Comparison of ENCODE assay signal across 15 cellular contexts in the genomic region with DNA sequence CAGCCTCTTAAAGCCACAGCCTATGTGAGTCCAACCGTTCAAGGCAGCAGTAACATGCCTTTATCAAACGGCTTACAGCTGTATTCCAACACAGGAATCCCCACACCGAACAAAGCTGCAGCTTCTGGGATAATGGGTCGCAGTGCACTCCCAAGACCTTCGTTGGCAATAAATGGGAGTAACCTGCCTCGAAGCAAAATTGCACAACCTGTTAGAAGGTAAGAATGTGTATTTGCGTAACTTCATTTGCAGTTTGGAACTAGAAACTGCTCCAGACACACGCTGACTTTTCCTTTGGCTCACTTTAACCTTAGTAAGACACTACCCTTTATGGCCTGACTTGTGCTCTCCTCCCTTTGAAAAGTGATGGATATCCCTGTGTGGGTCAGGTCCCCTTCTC.
"Had no signal": no experiment of that assay in that cellular context is flagged by ENCODE, and none has a peak within 500 bp of the region (broad histone marks: within the 10 kb centered on the region; RNA-seq: fewer than 3 reads in every experiment).

No MANE protein-coding gene starts in this region.

- H3K4me1 ChIP-seq: left ventricle myocardium inferior, stomach, transverse colon, vagina had no signal

- H3K27me3 ChIP-seq: stomach, transverse colon, vagina had no signal

- ATAC-seq: activated CD4-positive, alpha-beta T cell treated with anti-CD3 and anti-CD28 coated beads for 36 hours; sciatic nerve; stimulated activated memory B cell treated with anti-CD40 and anti-IgM and Interleukin-4, amounts not matched to agents 10 μg/mL and 1 μg/mL and 100 μg/mL, for 72 hours had no signal

- H3K27ac ChIP-seq: coronary artery, left ventricle myocardium inferior, stomach, transverse colon, vagina had no signal

- DNase-seq: activated B cell treated with CpG ODN at 0.5 μM for 24 hours; activated CD4-positive, alpha-beta T cell treated with anti-CD3 and anti-CD28 coated beads for 36 hours; activated CD4-positive, alpha-beta T cell treated with anti-CD3 and anti-CD28 coated beads, Interleukin-2, amount 50 U/mL, for 4 hours; activated naive CD4-positive, alpha-beta T cell treated with Interleukin-2 at 50 U/mL for 16 hours; activated T-cell treated with anti-CD3 and anti-CD28 coated beads, Interleukin-2, amount 50 U/mL, for 48 hours; amygdala; left ventricle myocardium inferior; nucleus accumbens; small intestine; stomach; transverse colon had no signal

- H3K4me3 ChIP-seq: coronary artery, left ventricle myocardium inferior, stomach, transverse colon, vagina had no signal

- H3K36me3 ChIP-seq: transverse colon, vagina had no signal

- H3K9me3 ChIP-seq: transverse colon, vagina had no signal
